Comparison of ENCODE assay signal across 27 cellular contexts in genomic region chr6:130993292-130993765, GRCh38.
A peak's percentile ranks its signal among the peaks of the same experiment; 100 is the strongest.
DNase-seq lines count a peak whose midpoint lies in the region; ATAC-seq and TF ChIP-seq lines count a peak whose summit lies in the region.
"Had no signal": no experiment of that assay in that cellular context is flagged by ENCODE, and none has a peak within 500 bp of the region (broad histone marks: within the 10 kb centered on the region; RNA-seq: fewer than 3 reads in every experiment).

No MANE protein-coding gene starts in this region.

- no peak overlapping the region for H2AFZ ChIP-seq in DND-41 (ENCODE audit: low read depth, low read length)

- TF ChIP-seq POLR2A in adrenal gland (IDR thresholded peaks at IDR 0.05) = peak in 1 of 2 donors; percentile 52

- H3K27me3 ChIP-seq in DND-41 (ENCODE audit: insufficient read depth, low read length, poor library complexity) = no peaks in the 10 kb centered on the region
- no peaks in the 10 kb centered on the region for H3K27me3 ChIP-seq in HUES64 (ENCODE audit: insufficient read depth, low read length)
- H3K27me3 ChIP-seq in adrenal gland = no peaks in the 10 kb centered on the region
- H3K27me3 ChIP-seq: esophagus squamous epithelium, left lung, upper lobe of left lung had no signal

- H3K4me1 Mint-ChIP-seq in mesothelial cell of epicardium = peaks cover 23% of the 10 kb centered on the region
- H3K4me1 Mint-ChIP-seq in activated T-cell treated with anti-CD3 and anti-CD28 coated beads, Interleukin-2, amount 50 U/mL, for 4 hours (ENCODE audit: low read depth) = no peaks in the 10 kb centered on the region
- H3K4me1 Mint-ChIP-seq: stimulated activated naive CD8-positive, alpha-beta T cell treated with anti-CD3 and anti-CD28 coated beads, Interleukin-15, amount 100 ng/mL, for 72 hours had no signal

- H3K4me3 Mint-ChIP-seq in mesothelial cell of epicardium = no peak overlapping the region
- no peak overlapping the region for H3K4me3 Mint-ChIP-seq in activated T-cell treated with anti-CD3 and anti-CD28 coated beads, Interleukin-2, amount 50 U/mL, for 4 hours
- H3K4me3 Mint-ChIP-seq: activated CD4-positive, alpha-beta memory T cell treated with anti-CD3 and anti-CD28 coated beads for 36 hours; activated naive CD4-positive, alpha-beta T cell treated with anti-CD3 and anti-CD28 coated beads for 36 hours; CD4-positive, alpha-beta T cell; stimulated activated naive CD8-positive, alpha-beta T cell treated with anti-CD3 and anti-CD28 coated beads, Interleukin-15, amount 100 ng/mL, for 72 hours had no signal

- H3K27ac ChIP-seq in DND-41 (ENCODE audit: low read length) (peak overlapping the region; percentile 34; the same call in 1 of the 2 replicates), HUES64 (ENCODE audit: low read depth, low read length) (0 out of 2 replicates have a peak overlapping the region, but pooled peaks have one; percentile 19), adrenal gland (peak overlapping the region in 2 of 5 donors; percentile 45 to 62)
- H3K27ac ChIP-seq: esophagus squamous epithelium, left lung, prostate gland, skin epidermis, upper lobe of left lung had no signal

- peak; percentile 22 for DNase-seq in DND-41
- DNase-seq in adrenal gland = peak; percentile 63 to 89 (median 84)
- DNase-seq in islet precursor cell = peak; percentile 76
- no peak for DNase-seq in T-helper 2 cell
- no peak for DNase-seq in NOMO-1 treated with dmso at 0.1 percent for 144 hours (lab: John Stamatoyannopoulos, UW; ENCODE audit: unreplicated experiment)
- DNase-seq in mesothelial cell of epicardium (ENCODE audit: low spot score in 2 of 2, unreplicated experiment in 2 of 2) = no peak
- no peak for DNase-seq in activated T-cell treated with anti-CD3 and anti-CD28 coated beads, Interleukin-2, amount 50 U/mL, for 4 hours
- DNase-seq: activated CD4-positive, alpha-beta memory T cell treated with anti-CD3 and anti-CD28 coated beads for 36 hours; activated naive CD4-positive, alpha-beta T cell treated with anti-CD3 and anti-CD28 coated beads for 36 hours; activated T-cell treated with anti-CD3 and anti-CD28 coated beads, Interleukin-2, amount 50 U/mL, for 1 hour; CD4-positive, alpha-beta T cell; cerebellar nuclear complex; effector CD4-positive, alpha-beta T cell; esophagus squamous epithelium; H7; left lung; NCI-H1436 treated with DMSO at 0.1 percent for 48 hours; NCI-H524 treated with DMSO at 0.1 percent for 48 hours; SHP77 treated with DMSO at 0.1 percent for 48 hours; stimulated activated CD4-positive, alpha-beta T cell treated with anti-CD3 and anti-CD28 coated beads, Interleukin-4, amount 100 ng/mL, for 1 hour; stimulated activated naive CD8-positive, alpha-beta T cell treated with anti-CD3 and anti-CD28 coated beads, Interleukin-15, amount 100 ng/mL, for 72 hours; T-helper 1 cell; upper lobe of left lung had no signal

- no peaks in the 10 kb centered on the region; the same call in 1 of the 2 replicates for H4K20me1 ChIP-seq in DND-41 (ENCODE audit: insufficient read depth, low read length)

- H3K27ac Mint-ChIP-seq in mesothelial cell of epicardium = no peak overlapping the region
- H3K27ac Mint-ChIP-seq: activated CD4-positive, alpha-beta memory T cell treated with anti-CD3 and anti-CD28 coated beads for 36 hours; activated naive CD4-positive, alpha-beta T cell treated with anti-CD3 and anti-CD28 coated beads for 36 hours; CD4-positive, alpha-beta T cell had no signal

- H3K4me1 ChIP-seq in DND-41 (ENCODE audit: insufficient read depth, low read length) (peaks cover 6% of the 10 kb centered on the region; the same call in 1 of the 2 replicates), HUES64 (ENCODE audit: insufficient read depth, low read length) (peaks cover 44% of the 10 kb centered on the region), adrenal gland (replicated peaks in 1 of 2) (peaks cover 0 to 14% of the 10 kb centered on the region in 2 donors)
- H3K4me1 ChIP-seq: prostate gland had no signal

- H3K27me3 Mint-ChIP-seq in mesothelial cell of epicardium (ENCODE audit: low read depth) = no peaks in the 10 kb centered on the region
- H3K27me3 Mint-ChIP-seq in activated T-cell treated with anti-CD3 and anti-CD28 coated beads, Interleukin-2, amount 50 U/mL, for 4 hours (ENCODE audit: low read depth) = peaks cover 2% of the 10 kb centered on the region
- H3K27me3 Mint-ChIP-seq: activated CD4-positive, alpha-beta memory T cell treated with anti-CD3 and anti-CD28 coated beads for 36 hours; CD4-positive, alpha-beta T cell; stimulated activated naive CD8-positive, alpha-beta T cell treated with anti-CD3 and anti-CD28 coated beads, Interleukin-15, amount 100 ng/mL, for 72 hours had no signal

- no peaks in the 10 kb centered on the region for H3K36me3 ChIP-seq in DND-41 (ENCODE audit: insufficient read depth, low read length)
- H3K36me3 ChIP-seq in HUES64 (ENCODE audit: insufficient read depth, low read length) = no peaks in the 10 kb centered on the region
- H3K36me3 ChIP-seq in adrenal gland (replicated peaks in 1 of 2) = no peaks in the 10 kb centered on the region
- H3K36me3 ChIP-seq: esophagus squamous epithelium, left lung, prostate gland, upper lobe of left lung had no signal

- intact Hi-C loops in adrenal gland (cut with DNase I) = no loop called here

- H3K9me3 ChIP-seq in DND-41 (ENCODE audit: insufficient read depth, low read length, severe bottlenecking) (no peaks in the 10 kb centered on the region), HUES64 (ENCODE audit: insufficient read depth, low read depth, low read length) (no peaks in the 10 kb centered on the region), adrenal gland (replicated peaks in 1 of 3) (no peaks in the 10 kb centered on the region)
- H3K9me3 ChIP-seq: esophagus squamous epithelium, left lung, prostate gland, upper lobe of left lung had no signal

- TF ChIP-seq CTCF in DND-41 (IDR thresholded peaks at IDR 0.05; ENCODE audit: borderline replicate concordance, extremely low read depth, low read length, poor library complexity, severe bottlenecking) (no peak), adrenal gland (IDR thresholded peaks at IDR 0.05) (no peak), mesothelial cell of epicardium (IDR thresholded peaks at IDR 0.05; ENCODE audit: unreplicated experiment) (no peak)

- H3K9ac ChIP-seq in DND-41 (ENCODE audit: low read depth, low read length) (no peak overlapping the region), HUES64 (ENCODE audit: low read depth, low read length) (no peak overlapping the region)

- 69% methylated on average over 11 of the region's 11 CpGs for WGBS in HUES64
- 45 to 59% (median 53%) methylated on average over 9 to 11 of the region's 11 CpGs for WGBS in adrenal gland, 4 donors

- no peak overlapping the region for H3K4me3 ChIP-seq in DND-41 (ENCODE audit: low read depth in 1 of 2, low read length in 2 of 2)
- no peak overlapping the region for H3K4me3 ChIP-seq in HUES64 (ENCODE audit: low read length)
- H3K4me3 ChIP-seq in adrenal gland = peak overlapping the region in 1 of 4 donors; percentile 18
- H3K4me3 ChIP-seq: esophagus squamous epithelium, GM12878, left lung, prostate gland, skin epidermis, upper lobe of left lung had no signal

- H3K79me2 ChIP-seq in DND-41 (ENCODE audit: insufficient read depth, low read length) = peaks cover 79% of the 10 kb centered on the region

- H3K9me3 Mint-ChIP-seq in mesothelial cell of epicardium = peaks cover 13% of the 10 kb centered on the region
- H3K9me3 Mint-ChIP-seq in activated T-cell treated with anti-CD3 and anti-CD28 coated beads, Interleukin-2, amount 50 U/mL, for 4 hours = no peaks in the 10 kb centered on the region
- H3K9me3 Mint-ChIP-seq: activated CD4-positive, alpha-beta memory T cell treated with anti-CD3 and anti-CD28 coated beads for 36 hours; activated naive CD4-positive, alpha-beta T cell treated with anti-CD3 and anti-CD28 coated beads for 36 hours; CD4-positive, alpha-beta T cell had no signal

- H3K4me2 ChIP-seq in DND-41 (ENCODE audit: insufficient read depth, low read length) = no peak overlapping the region

- H3K36me3 Mint-ChIP-seq in mesothelial cell of epicardium = peaks cover 2% of the 10 kb centered on the region
- no peaks in the 10 kb centered on the region for H3K36me3 Mint-ChIP-seq in activated T-cell treated with anti-CD3 and anti-CD28 coated beads, Interleukin-2, amount 50 U/mL, for 4 hours (ENCODE audit: insufficient read depth)
- H3K36me3 Mint-ChIP-seq: activated CD4-positive, alpha-beta memory T cell treated with anti-CD3 and anti-CD28 coated beads for 36 hours had no signal

- ATAC-seq in DND-41 (ENCODE audit: insufficient read depth, low read depth) = no peak
- no peak for ATAC-seq in activated T-cell treated with anti-CD3 and anti-CD28 coated beads, Interleukin-2, amount 50 U/mL, for 4 hours
- ATAC-seq: GM12878; left lung; stimulated activated naive CD8-positive, alpha-beta T cell treated with anti-CD3 and anti-CD28 coated beads, Interleukin-15, amount 100 ng/mL, for 72 hours had no signal

Comparison
In these comparisons a context has a peak if more than half of its experiments do, and no peak if none do; other contexts are left out.
1. DNase-seq: peak in DND-41 (single experiment), adrenal gland (7 of 7) and islet precursor cell (single experiment); none in T-helper 2 cell (0 of 5), NOMO-1 treated with dmso at 0.1 percent for 144 hours (single experiment), mesothelial cell of epicardium (0 of 2) and activated T-cell treated with anti-CD3 and anti-CD28 coated beads, Interleukin-2, amount 50 U/mL, for 4 hours (single experiment).